ENCODE assay signal across 1 cellular context in the genomic region with DNA sequence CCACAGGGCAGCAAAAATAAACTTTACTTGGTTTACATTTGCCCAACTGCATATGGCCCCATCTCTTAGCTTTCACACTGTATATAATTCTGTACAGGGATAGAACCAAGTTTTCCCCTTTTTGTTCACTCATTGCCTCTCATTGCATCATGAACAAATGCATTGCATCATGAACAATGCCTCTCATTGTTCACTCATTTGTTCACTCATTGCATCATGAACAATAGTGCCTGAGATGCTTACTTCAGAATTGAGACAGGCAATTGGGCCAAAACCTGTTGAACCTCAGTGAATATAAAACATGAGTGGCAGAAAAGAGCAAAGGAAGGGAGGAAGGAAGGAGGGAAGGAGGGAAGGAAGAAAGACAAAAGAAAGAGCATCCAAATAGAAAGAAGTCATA.
TF ChIP-seq lines count a peak whose summit lies in the region.

No MANE protein-coding gene starts in this region.

TF ChIP-seq in HepG2, 621 proteins besides CTCF, POLR2A, EP300 and RAD21 (continued from another document):
- no peak for TF ChIP-seq DRAP1 (CRISPR knock-in tag; IDR thresholded peaks at IDR 0.05)
- TF ChIP-seq EHMT2 (IDR thresholded peaks at IDR 0.05; ENCODE audit: borderline replicate concordance, low read depth, low read length): no peak
- no peak for TF ChIP-seq ASH2L (IDR thresholded peaks at IDR 0.05; ENCODE audit: insufficient read length, low read depth, low read length)
- TF ChIP-seq MTERF4 (CRISPR knock-in tag; IDR thresholded peaks at IDR 0.05): no peak
- no peak for TF ChIP-seq JUN (CRISPR knock-in tag; IDR thresholded peaks at IDR 0.05)
- no peak for TF ChIP-seq ZNF766 (CRISPR knock-in tag; IDR thresholded peaks at IDR 0.05; ENCODE audit: borderline replicate concordance)
- TF ChIP-seq SALL1 (CRISPR knock-in tag; IDR thresholded peaks at IDR 0.05): no peak
- TF ChIP-seq ZSCAN30 (CRISPR knock-in tag; IDR thresholded peaks at IDR 0.05): no peak
- TF ChIP-seq CEBPG (CRISPR knock-in tag; IDR thresholded peaks at IDR 0.05): peak; percentile 38; the same call in 1 of the 2 replicates
- no peak for TF ChIP-seq ZSCAN12 (CRISPR knock-in tag; IDR thresholded peaks at IDR 0.05)
- no peak for TF ChIP-seq TEAD2 (CRISPR knock-in tag; IDR thresholded peaks at IDR 0.05)
- TF ChIP-seq ZNF556 (CRISPR knock-in tag; IDR thresholded peaks at IDR 0.05; ENCODE audit: borderline replicate concordance): no peak
- TF ChIP-seq, protein P1, sequence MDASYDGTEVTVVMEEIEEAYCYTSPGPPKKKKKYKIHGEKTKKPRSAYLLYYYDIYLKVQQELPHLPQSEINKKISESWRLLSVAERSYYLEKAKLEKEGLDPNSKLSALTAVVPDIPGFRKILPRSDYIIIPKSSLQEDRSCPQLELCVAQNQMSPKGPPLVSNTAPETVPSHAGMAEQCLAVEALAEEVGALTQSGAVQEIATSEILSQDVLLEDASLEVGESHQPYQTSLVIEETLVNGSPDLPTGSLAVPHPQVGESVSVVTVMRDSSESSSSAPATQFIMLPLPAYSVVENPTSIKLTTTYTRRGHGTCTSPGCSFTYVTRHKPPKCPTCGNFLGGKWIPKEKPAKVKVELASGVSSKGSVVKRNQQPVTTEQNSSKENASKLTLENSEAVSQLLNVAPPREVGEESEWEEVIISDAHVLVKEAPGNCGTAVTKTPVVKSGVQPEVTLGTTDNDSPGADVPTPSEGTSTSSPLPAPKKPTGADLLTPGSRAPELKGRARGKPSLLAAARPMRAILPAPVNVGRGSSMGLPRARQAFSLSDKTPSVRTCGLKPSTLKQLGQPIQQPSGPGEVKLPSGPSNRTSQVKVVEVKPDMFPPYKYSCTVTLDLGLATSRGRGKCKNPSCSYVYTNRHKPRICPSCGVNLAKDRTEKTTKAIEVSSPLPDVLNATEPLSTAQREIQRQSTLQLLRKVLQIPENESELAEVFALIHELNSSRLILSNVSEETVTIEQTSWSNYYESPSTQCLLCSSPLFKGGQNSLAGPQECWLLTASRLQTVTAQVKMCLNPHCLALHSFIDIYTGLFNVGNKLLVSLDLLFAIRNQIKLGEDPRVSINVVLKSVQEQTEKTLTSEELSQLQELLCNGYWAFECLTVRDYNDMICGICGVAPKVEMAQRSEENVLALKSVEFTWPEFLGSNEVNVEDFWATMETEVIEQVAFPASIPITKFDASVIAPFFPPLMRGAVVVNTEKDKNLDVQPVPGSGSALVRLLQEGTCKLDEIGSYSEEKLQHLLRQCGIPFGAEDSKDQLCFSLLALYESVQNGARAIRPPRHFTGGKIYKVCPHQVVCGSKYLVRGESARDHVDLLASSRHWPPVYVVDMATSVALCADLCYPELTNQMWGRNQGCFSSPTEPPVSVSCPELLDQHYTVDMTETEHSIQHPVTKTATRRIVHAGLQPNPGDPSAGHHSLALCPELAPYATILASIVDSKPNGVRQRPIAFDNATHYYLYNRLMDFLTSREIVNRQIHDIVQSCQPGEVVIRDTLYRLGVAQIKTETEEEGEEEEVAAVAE (CRISPR knock-in tag; IDR thresholded peaks at IDR 0.05; ENCODE audit: borderline replicate concordance): no peak
- TF ChIP-seq BCL6 (CRISPR knock-in tag; IDR thresholded peaks at IDR 0.05): no peak
- TF ChIP-seq CEBPB (IDR thresholded peaks at IDR 0.05; ENCODE audit: borderline replicate concordance, low read depth, low read length): peak; percentile 82
- TF ChIP-seq REL (CRISPR knock-in tag; conservative IDR thresholded peaks at IDR 0.05): no peak
- TF ChIP-seq ZNF24 (IDR thresholded peaks at IDR 0.05): peak; percentile 82
- TF ChIP-seq SP4 (CRISPR knock-in tag; IDR thresholded peaks at IDR 0.05): no peak
- TF ChIP-seq, protein P2, sequence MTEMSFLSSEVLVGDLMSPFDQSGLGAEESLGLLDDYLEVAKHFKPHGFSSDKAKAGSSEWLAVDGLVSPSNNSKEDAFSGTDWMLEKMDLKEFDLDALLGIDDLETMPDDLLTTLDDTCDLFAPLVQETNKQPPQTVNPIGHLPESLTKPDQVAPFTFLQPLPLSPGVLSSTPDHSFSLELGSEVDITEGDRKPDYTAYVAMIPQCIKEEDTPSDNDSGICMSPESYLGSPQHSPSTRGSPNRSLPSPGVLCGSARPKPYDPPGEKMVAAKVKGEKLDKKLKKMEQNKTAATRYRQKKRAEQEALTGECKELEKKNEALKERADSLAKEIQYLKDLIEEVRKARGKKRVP (CRISPR knock-in tag; IDR thresholded peaks at IDR 0.05): peak in 1 of 2 experiments; percentile 90; a peak in 2 of 4 replicates
